10 cellular contexts compared by ENCODE assay signal in the genomic region with DNA sequence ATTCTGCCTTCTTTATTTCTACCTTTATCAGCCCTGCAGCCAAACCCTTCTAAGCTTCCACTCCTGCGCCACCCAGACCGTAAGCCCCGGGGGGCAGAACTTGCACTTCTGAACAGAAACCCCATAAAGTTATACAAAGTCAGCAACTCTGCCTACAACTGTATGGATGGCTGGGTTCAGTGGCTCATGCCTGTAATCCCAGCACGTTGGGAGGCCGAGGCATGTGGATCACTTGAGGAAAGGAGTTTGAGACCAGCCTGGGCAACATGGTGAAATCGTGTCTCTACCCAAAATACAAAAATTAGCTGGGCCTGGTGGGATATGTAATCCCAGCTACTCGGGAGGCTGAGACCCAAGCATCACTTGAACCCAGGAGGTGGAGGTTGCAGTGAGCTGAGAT. TPM values are rescaled to one million over a fixed set of nuclear protein-coding genes. Genes with fewer than 3 reads are reported as not detected.
DNase-seq lines count a peak whose midpoint lies in the region; ATAC-seq, FAIRE-seq and TF ChIP-seq lines count a peak whose summit lies in the region.
"Had no signal": no experiment of that assay in that cellular context is flagged by ENCODE, and none has a peak within 500 bp of the region (broad histone marks: within the 10 kb centered on the region; RNA-seq: fewer than 3 reads in every experiment).

No MANE protein-coding gene starts in this region.

- no peak for FAIRE-seq in HepG2 (lab: Jason Lieb, UNC)
- FAIRE-seq: A549 had no signal

- H3K36me3 ChIP-seq in HepG2 (replicated peaks in 1 of 2; ENCODE audit: control insufficient read depth in 1 of 2, insufficient read depth in 2 of 2, low read length in 2 of 2) = peaks cover 9 to 50% of the 10 kb centered on the region in 2 experiments
- peaks cover 0 to 14% (median 7%) of the 10 kb centered on the region in 4 donors for H3K36me3 ChIP-seq in stomach

- CTCF ChIA-PET in activated CD4-positive, alpha-beta T cell treated with anti-CD3 and anti-CD28 coated beads for 36 hours (lab: Charles Lee) = interaction anchor here (0.6 to 3.8 kb wide), 28 partner anchors 8 to 1220 kb away, joined by 3 to 54 read pairs (median 6); a partner anchor contains a TSS
- CTCF ChIA-PET in HepG2 (lab: Yijun Ruan, JAX; ENCODE audit: low intra/inter-chr PET ratio, low total read pairs) = interaction anchor here (1.1 to 1.6 kb wide), 3 partner anchors 20 to 55 kb away, joined by 4 to 8 read pairs (median 7); no protein-coding TSS in a partner anchor

- H2AFZ ChIP-seq in HepG2 (ENCODE audit: low read length) = no peak overlapping the region

- TF ChIP-seq RAD21 in HepG2 (CRISPR knock-in tag; IDR thresholded peaks at IDR 0.05) = no peak

- H3K4me2 ChIP-seq in HepG2 (ENCODE audit: low read depth, low read length) = no peak overlapping the region
- H3K4me2 ChIP-seq: A549 had no signal

- H3K27me3 Mint-ChIP-seq in activated CD4-positive, alpha-beta T cell treated with anti-CD3 and anti-CD28 coated beads for 36 hours = no peaks in the 10 kb centered on the region
- H3K27me3 Mint-ChIP-seq in activated T-helper 17 cell treated with anti-CD3 and anti-CD28 coated beads, Interleukin-2, amount 50 U/mL, for 72 hours = no peaks in the 10 kb centered on the region

- BruUV-seq in HepG2 (replicated peaks; lab: Mats Ljungman, UMichigan) = no TSS peak

- TF ChIP-seq CTCF in HepG2 (CRISPR knock-in tag; IDR thresholded peaks at IDR 0.05) (no peak), stomach (IDR thresholded peaks at IDR 0.05) (no peak)

- TF ChIP-seq EP300 in HepG2 (IDR thresholded peaks at IDR 0.05; ENCODE audit: low read depth in 2 of 2, low read length in 2 of 2) (no peak), HepG2 (CRISPR knock-in tag; IDR thresholded peaks at IDR 0.05; ENCODE audit: borderline replicate concordance) (no peak), stomach (IDR thresholded peaks at IDR 0.05) (no peak)

- intact Hi-C loops in activated CD4-positive, alpha-beta T cell treated with anti-CD3 and anti-CD28 coated beads for 36 hours (cut with DNase I, micrococcal nuclease) = loop anchor here in 1 of 2 experiments (5.0 kb wide), 1 partner anchor 55 kb away; no protein-coding TSS in a partner anchor
- intact Hi-C loops in HepG2 (cut with micrococcal nuclease; ENCODE audit: unreplicated experiment) (no loop called here), stomach (cut with DNase I; ENCODE audit: low total_unique reads) (no loop called here)

- POLR2A ChIA-PET in activated CD4-positive, alpha-beta T cell treated with anti-CD3 and anti-CD28 coated beads for 36 hours (lab: Charles Lee) = interaction anchor here (0.6 to 0.7 kb wide), 3 partner anchors 9 to 1112 kb away, joined by 3 to 4 read pairs (median 3); no protein-coding TSS in a partner anchor
- POLR2A ChIA-PET in HepG2 (lab: Yijun Ruan, JAX) = interaction anchor here (1.0 to 1.9 kb wide), 8 partner anchors 8 to 140 kb away, joined by 3 to 14 read pairs (median 4); a partner anchor contains a TSS

- H3K4me3 Mint-ChIP-seq in activated CD4-positive, alpha-beta T cell treated with anti-CD3 and anti-CD28 coated beads for 36 hours = no peak overlapping the region
- peak overlapping the region; percentile 63 for H3K4me3 Mint-ChIP-seq in activated T-helper 17 cell treated with anti-CD3 and anti-CD28 coated beads, Interleukin-2, amount 50 U/mL, for 72 hours

- H3K36me3 Mint-ChIP-seq in activated CD4-positive, alpha-beta T cell treated with anti-CD3 and anti-CD28 coated beads for 36 hours (ENCODE audit: low read depth) = peaks cover 11% of the 10 kb centered on the region
- peaks cover 46% of the 10 kb centered on the region for H3K36me3 Mint-ChIP-seq in activated T-helper 17 cell treated with anti-CD3 and anti-CD28 coated beads, Interleukin-2, amount 50 U/mL, for 72 hours (ENCODE audit: low read depth)

- H3K9ac ChIP-seq in HepG2 (ENCODE audit: insufficient read depth, low read depth, low read length) = no peak overlapping the region

- peak overlapping the region; percentile 89 for H3K27ac Mint-ChIP-seq in activated CD4-positive, alpha-beta T cell treated with anti-CD3 and anti-CD28 coated beads for 36 hours
- peak overlapping the region; percentile 77 for H3K27ac Mint-ChIP-seq in activated T-helper 17 cell treated with anti-CD3 and anti-CD28 coated beads, Interleukin-2, amount 50 U/mL, for 72 hours

- H3K9me3 ChIP-seq in HepG2 (ENCODE audit: low read length) (no peaks in the 10 kb centered on the region), stomach (no peaks in the 10 kb centered on the region)
- H3K9me3 ChIP-seq: A549 had no signal

- H3K27me3 ChIP-seq in HepG2 (ENCODE audit: control insufficient read depth in 1 of 2, insufficient read depth in 2 of 2, low read length in 2 of 2) (no peaks in the 10 kb centered on the region), stomach (no peaks in the 10 kb centered on the region)

- TF ChIP-seq POLR2A in HepG2 (IDR thresholded peaks at IDR 0.05; ENCODE audit: insufficient read depth in 1 of 2, low read depth in 2 of 2, low read length in 2 of 2) = no peak
- TF ChIP-seq POLR2A in stomach (IDR thresholded peaks at IDR 0.05) = no peak

- no peak for ATAC-seq in activated CD4-positive, alpha-beta T cell treated with anti-CD3 and anti-CD28 coated beads for 36 hours
- no peak for ATAC-seq in activated T-helper 17 cell treated with anti-CD3 and anti-CD28 coated beads, Interleukin-2, amount 50 U/mL, for 72 hours (replicated peaks)
- ATAC-seq in HepG2 (no peak), HG03108 (IDR thresholded peaks at IDR 0.05; ENCODE audit: unreplicated experiment) (no peak)

- peaks cover 98% of the 10 kb centered on the region for H3K4me1 ChIP-seq in HepG2 (ENCODE audit: insufficient read depth, low read length)
- H3K4me1 ChIP-seq in stomach = peaks cover 46 to 98% (median 86%) of the 10 kb centered on the region in 4 donors

- DNase-seq in activated CD4-positive, alpha-beta T cell treated with anti-CD3 and anti-CD28 coated beads for 36 hours = no peak
- DNase-seq in activated CD4-positive, alpha-beta T cell treated with anti-CD3 and anti-CD28 coated beads for 48 hours = no peak
- DNase-seq in HepG2 (ENCODE audit: low spot score) = no peak
- DNase-seq in stomach = no peak
- no peak for DNase-seq in HT-29 (ENCODE audit: low spot score)
- no peak for DNase-seq in NCI-H524 (lab: John Stamatoyannopoulos, UW)
- DNase-seq: NCI-H2081 treated with DMSO at 0.1 percent for 48 hours had no signal

- H3K4me1 Mint-ChIP-seq in activated CD4-positive, alpha-beta T cell treated with anti-CD3 and anti-CD28 coated beads for 36 hours = peaks cover 88% of the 10 kb centered on the region
- H3K4me1 Mint-ChIP-seq in activated T-helper 17 cell treated with anti-CD3 and anti-CD28 coated beads, Interleukin-2, amount 50 U/mL, for 72 hours = peaks cover 46% of the 10 kb centered on the region

- H3K9me3 Mint-ChIP-seq in activated CD4-positive, alpha-beta T cell treated with anti-CD3 and anti-CD28 coated beads for 36 hours (ENCODE audit: low read depth) = no peaks in the 10 kb centered on the region
- no peaks in the 10 kb centered on the region for H3K9me3 Mint-ChIP-seq in activated T-helper 17 cell treated with anti-CD3 and anti-CD28 coated beads, Interleukin-2, amount 50 U/mL, for 72 hours

- no peak overlapping the region for H3K4me3 ChIP-seq in HepG2 (replicated peaks in 1 of 3; ENCODE audit: insufficient read depth in 1 of 3, low read depth in 2 of 3, low read length in 3 of 3)
- H3K4me3 ChIP-seq in stomach = peak overlapping the region in 1 of 4 donors; percentile 20
- H3K4me3 ChIP-seq: A549 had no signal

- H3K27ac ChIP-seq in HepG2 (ENCODE audit: extremely low read length, insufficient read depth, low read length) = no peak overlapping the region
- peak overlapping the region in 4 of 5 donors; percentile 64 to 84 (median 78) for H3K27ac ChIP-seq in stomach

- 75% methylated on average over 7 of the region's 7 CpGs for WGBS in HepG2 (ENCODE audit: low lambda C conversion rate)
- 48 to 58% (median 54%) methylated on average over 7 of the region's 7 CpGs for WGBS in stomach, 5 donors

- peaks cover 100% of the 10 kb centered on the region for H3K79me2 ChIP-seq in HepG2 (ENCODE audit: insufficient read depth, low read length)

- in situ Hi-C loops in HepG2 (cut with HindIII; ENCODE audit: extremely low pct_ligation_motif_present, low pct_unique_long_range_greater_than_20kb) = no loop called here

- H4K20me1 ChIP-seq in HepG2 (ENCODE audit: insufficient read depth, low read length) = peaks cover 41% of the 10 kb centered on the region

RNA-seq across cellular contexts. Expression of a gene that starts 10.4 kb away (rescaled TPM):
- total RNA-seq in activated CD4-positive, alpha-beta T cell treated with anti-CD3 and anti-CD28 coated beads for 36 hours = 100 to 1,000 TPM in 1 of 2 experiments, 10 to 100 TPM in 1; 85.5 to 103 TPM
- 100 to 1,000 TPM in 1 of 2 donors, 10 to 100 TPM in 1; 81.4 to 112 TPM for total RNA-seq in activated T-helper 17 cell treated with anti-CD3 and anti-CD28 coated beads, Interleukin-2, amount 50 U/mL, for 72 hours
- total RNA-seq in HepG2 (2016; rRNA removed; fragmentation: Illumina TruSeq; extraction: Trizol) (37.2 and 39.5 TPM in 2 replicates), stomach (100 to 1,000 TPM in 2 of 5 donors, 10 to 100 TPM in 3; 28.6 to 235 (median 85.9) TPM)
- total RNA-seq in HepG2 (2016; cell fraction: cytosol; rRNA removed; fragmentation: Illumina TruSeq; extraction: Trizol; ENCODE audit: low read depth) = 15.1 and 18.2 TPM in 2 replicates
- total RNA-seq in HepG2 (2016; cell fraction: insoluble cytoplasmic fraction; rRNA removed; fragmentation: Illumina TruSeq; extraction: Trizol) = 27.1 and 40.8 TPM in 2 replicates
- 19.4 and 20.4 TPM in 2 replicates for total RNA-seq in HepG2 (2016; cell fraction: membrane; rRNA removed; fragmentation: Illumina TruSeq; extraction: Trizol)
- total RNA-seq in HepG2 (2016; cell fraction: nucleus; rRNA removed; fragmentation: Illumina TruSeq; extraction: Trizol) = 47.7 and 56.8 TPM in 2 replicates
- polyA plus RNA-seq in HepG2 (2011; rRNA removed) (149 and 151 TPM in 2 replicates), stomach (10 to 100 TPM; 27.7 to 34.4 (median 31.2) TPM)
- 91.7 and 149 TPM in 2 replicates for polyA plus RNA-seq in HepG2 (2011; cell fraction: cytosol; rRNA removed)
- polyA plus RNA-seq in HepG2 (2011; cell fraction: nucleus; rRNA removed) = 233 and 293 TPM in 2 replicates
- 62.1 and 64.6 TPM in 2 replicates for polyA plus RNA-seq in HepG2 (2012)
- 10.3 and 11.7 TPM in 2 replicates for polyA plus RNA-seq in HepG2 (2016; cell fraction: cytosol; fragmentation: Illumina TruSeq; extraction: Trizol; ENCODE audit: low read depth)
- 53.5 and 62.0 TPM in 2 replicates for polyA plus RNA-seq in HepG2 (2016; cell fraction: insoluble cytoplasmic fraction; fragmentation: Illumina TruSeq; extraction: Trizol; ENCODE audit: low read depth)
- 18.2 and 24.3 TPM in 2 replicates for polyA plus RNA-seq in HepG2 (2016; cell fraction: membrane; fragmentation: Illumina TruSeq; extraction: Trizol; ENCODE audit: low read depth)
- polyA plus RNA-seq in HepG2 (2016; cell fraction: nucleus; fragmentation: Illumina TruSeq; extraction: Trizol; ENCODE audit: insufficient read depth, low read depth) = 127 and 170 TPM in 2 replicates
- polyA minus RNA-seq in HepG2 (2011; rRNA and poly(A)+ RNA removed; ENCODE audit: low replicate concordance) = 43.2 and 193 TPM in 2 replicates
- polyA minus RNA-seq in HepG2 (2011; cell fraction: cytosol; rRNA and poly(A)+ RNA removed) = 76.9 and 86.6 TPM in 2 replicates
- polyA minus RNA-seq in HepG2 (2011; cell fraction: nucleus; rRNA and poly(A)+ RNA removed) = 74.3 and 80.3 TPM in 2 replicates
- total RNA-seq in HT-29 (2014; rRNA removed; shearing (Covaris generic)) = 62.1 and 79.3 TPM in 2 replicates

RNA-seq across cellular contexts. Expression of a gene that starts 53.5 kb away (rescaled TPM):
- total RNA-seq in activated CD4-positive, alpha-beta T cell treated with anti-CD3 and anti-CD28 coated beads for 36 hours = 1 to 10 TPM; 2.2 to 2.7 TPM
- 1 to 10 TPM; 3.8 to 5.1 TPM for total RNA-seq in activated T-helper 17 cell treated with anti-CD3 and anti-CD28 coated beads, Interleukin-2, amount 50 U/mL, for 72 hours
- 1.7 and 3.1 TPM in 2 replicates for total RNA-seq in HepG2 (2016; rRNA removed; fragmentation: Illumina TruSeq; extraction: Trizol)
- total RNA-seq in HepG2 (2016; cell fraction: cytosol; rRNA removed; fragmentation: Illumina TruSeq; extraction: Trizol; ENCODE audit: low read depth) = 0.40 and 0.53 TPM in 2 replicates
- total RNA-seq in HepG2 (2016; cell fraction: insoluble cytoplasmic fraction; rRNA removed; fragmentation: Illumina TruSeq; extraction: Trizol) = 1.1 and 3.0 TPM in 2 replicates
- 1.2 and 1.4 TPM in 2 replicates for total RNA-seq in HepG2 (2016; cell fraction: membrane; rRNA removed; fragmentation: Illumina TruSeq; extraction: Trizol)
- 2.6 and 2.9 TPM in 2 replicates for total RNA-seq in HepG2 (2016; cell fraction: nucleus; rRNA removed; fragmentation: Illumina TruSeq; extraction: Trizol)
- polyA plus RNA-seq in HepG2 (2011; rRNA removed) = 3.1 and 4.5 TPM in 2 replicates
- 2.9 and 3.5 TPM in 2 replicates for polyA plus RNA-seq in HepG2 (2011; cell fraction: cytosol; rRNA removed)
- 19.5 and 22.9 TPM in 2 replicates for polyA plus RNA-seq in HepG2 (2011; cell fraction: nucleus; rRNA removed)
- polyA plus RNA-seq in HepG2 (2012) = 1.8 and 1.9 TPM in 2 replicates
- 0.40 and 0.43 TPM in 2 replicates for polyA plus RNA-seq in HepG2 (2016; cell fraction: cytosol; fragmentation: Illumina TruSeq; extraction: Trizol; ENCODE audit: low read depth)
- 1.1 and 1.4 TPM in 2 replicates for polyA plus RNA-seq in HepG2 (2016; cell fraction: insoluble cytoplasmic fraction; fragmentation: Illumina TruSeq; extraction: Trizol; ENCODE audit: low read depth)
- 0.61 and 0.87 TPM in 2 replicates for polyA plus RNA-seq in HepG2 (2016; cell fraction: membrane; fragmentation: Illumina TruSeq; extraction: Trizol; ENCODE audit: low read depth)
- polyA plus RNA-seq in HepG2 (2016; cell fraction: nucleus; fragmentation: Illumina TruSeq; extraction: Trizol; ENCODE audit: insufficient read depth, low read depth) = 10.1 and 13.8 TPM in 2 replicates
- 0.28 and 3.1 TPM in 2 replicates for polyA minus RNA-seq in HepG2 (2011; rRNA and poly(A)+ RNA removed; ENCODE audit: low replicate concordance)
- polyA minus RNA-seq in HepG2 (2011; cell fraction: cytosol; rRNA and poly(A)+ RNA removed) = 0.40 and 1.1 TPM in 2 replicates
- polyA minus RNA-seq in HepG2 (2011; cell fraction: nucleus; rRNA and poly(A)+ RNA removed) = 3.0 and 3.1 TPM in 2 replicates
- total RNA-seq in stomach = 100 to 1,000 TPM in 1 of 5 donors, 10 to 100 TPM in 4; 27.2 to 143 (median 54.8) TPM
- polyA plus RNA-seq in stomach = 10 to 100 TPM; 34.5 to 50.4 (median 44.0) TPM
- total RNA-seq in HT-29 (2014; rRNA removed; shearing (Covaris generic)) = 13.9 and 20.1 TPM in 2 replicates
